ENCODE assay signal across 1 cellular context in genomic region chr19:10251792-10252694, GRCh38.
TF ChIP-seq lines count a peak whose summit lies in the region.

Gene MRPL4, plus strand, starts transcription at chr19:10252214. Its CDS starts 40 bp downstream, at chr19:10252254.

TF ChIP-seq in K562, 482 proteins besides CTCF, POLR2A, EP300 and RAD21 (continued from another document and continues in another):
- TF ChIP-seq ATF6 (CRISPR knock-in tag; IDR thresholded peaks at IDR 0.05), result peak; percentile 94; the same call in 1 of the 2 replicates
- TF ChIP-seq, protein P1, sequence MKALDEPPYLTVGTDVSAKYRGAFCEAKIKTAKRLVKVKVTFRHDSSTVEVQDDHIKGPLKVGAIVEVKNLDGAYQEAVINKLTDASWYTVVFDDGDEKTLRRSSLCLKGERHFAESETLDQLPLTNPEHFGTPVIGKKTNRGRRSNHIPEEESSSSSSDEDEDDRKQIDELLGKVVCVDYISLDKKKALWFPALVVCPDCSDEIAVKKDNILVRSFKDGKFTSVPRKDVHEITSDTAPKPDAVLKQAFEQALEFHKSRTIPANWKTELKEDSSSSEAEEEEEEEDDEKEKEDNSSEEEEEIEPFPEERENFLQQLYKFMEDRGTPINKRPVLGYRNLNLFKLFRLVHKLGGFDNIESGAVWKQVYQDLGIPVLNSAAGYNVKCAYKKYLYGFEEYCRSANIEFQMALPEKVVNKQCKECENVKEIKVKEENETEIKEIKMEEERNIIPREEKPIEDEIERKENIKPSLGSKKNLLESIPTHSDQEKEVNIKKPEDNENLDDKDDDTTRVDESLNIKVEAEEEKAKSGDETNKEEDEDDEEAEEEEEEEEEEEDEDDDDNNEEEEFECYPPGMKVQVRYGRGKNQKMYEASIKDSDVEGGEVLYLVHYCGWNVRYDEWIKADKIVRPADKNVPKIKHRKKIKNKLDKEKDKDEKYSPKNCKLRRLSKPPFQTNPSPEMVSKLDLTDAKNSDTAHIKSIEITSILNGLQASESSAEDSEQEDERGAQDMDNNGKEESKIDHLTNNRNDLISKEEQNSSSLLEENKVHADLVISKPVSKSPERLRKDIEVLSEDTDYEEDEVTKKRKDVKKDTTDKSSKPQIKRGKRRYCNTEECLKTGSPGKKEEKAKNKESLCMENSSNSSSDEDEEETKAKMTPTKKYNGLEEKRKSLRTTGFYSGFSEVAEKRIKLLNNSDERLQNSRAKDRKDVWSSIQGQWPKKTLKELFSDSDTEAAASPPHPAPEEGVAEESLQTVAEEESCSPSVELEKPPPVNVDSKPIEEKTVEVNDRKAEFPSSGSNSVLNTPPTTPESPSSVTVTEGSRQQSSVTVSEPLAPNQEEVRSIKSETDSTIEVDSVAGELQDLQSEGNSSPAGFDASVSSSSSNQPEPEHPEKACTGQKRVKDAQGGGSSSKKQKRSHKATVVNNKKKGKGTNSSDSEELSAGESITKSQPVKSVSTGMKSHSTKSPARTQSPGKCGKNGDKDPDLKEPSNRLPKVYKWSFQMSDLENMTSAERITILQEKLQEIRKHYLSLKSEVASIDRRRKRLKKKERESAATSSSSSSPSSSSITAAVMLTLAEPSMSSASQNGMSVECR (CRISPR knock-in tag; IDR thresholded peaks at IDR 0.05), result peak; percentile 98
- TF ChIP-seq, protein P2, sequence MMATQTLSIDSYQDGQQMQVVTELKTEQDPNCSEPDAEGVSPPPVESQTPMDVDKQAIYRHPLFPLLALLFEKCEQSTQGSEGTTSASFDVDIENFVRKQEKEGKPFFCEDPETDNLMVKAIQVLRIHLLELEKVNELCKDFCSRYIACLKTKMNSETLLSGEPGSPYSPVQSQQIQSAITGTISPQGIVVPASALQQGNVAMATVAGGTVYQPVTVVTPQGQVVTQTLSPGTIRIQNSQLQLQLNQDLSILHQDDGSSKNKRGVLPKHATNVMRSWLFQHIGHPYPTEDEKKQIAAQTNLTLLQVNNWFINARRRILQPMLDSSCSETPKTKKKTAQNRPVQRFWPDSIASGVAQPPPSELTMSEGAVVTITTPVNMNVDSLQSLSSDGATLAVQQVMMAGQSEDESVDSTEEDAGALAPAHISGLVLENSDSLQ (IDR thresholded peaks at IDR 0.05), result peak; percentile 63; the same call in 1 of the 2 replicates
- TF ChIP-seq NFATC3 (IDR thresholded peaks at IDR 0.05), result no peak
- no peak for TF ChIP-seq CHD1 (IDR thresholded peaks at IDR 0.05; ENCODE audit: low read length)
- no peak for TF ChIP-seq SRSF1 (IDR thresholded peaks at IDR 0.05; ENCODE audit: low read depth, low read length)
- no peak for TF ChIP-seq PURB (CRISPR knock-in tag; IDR thresholded peaks at IDR 0.05; ENCODE audit: low read depth)
- TF ChIP-seq, protein P3, sequence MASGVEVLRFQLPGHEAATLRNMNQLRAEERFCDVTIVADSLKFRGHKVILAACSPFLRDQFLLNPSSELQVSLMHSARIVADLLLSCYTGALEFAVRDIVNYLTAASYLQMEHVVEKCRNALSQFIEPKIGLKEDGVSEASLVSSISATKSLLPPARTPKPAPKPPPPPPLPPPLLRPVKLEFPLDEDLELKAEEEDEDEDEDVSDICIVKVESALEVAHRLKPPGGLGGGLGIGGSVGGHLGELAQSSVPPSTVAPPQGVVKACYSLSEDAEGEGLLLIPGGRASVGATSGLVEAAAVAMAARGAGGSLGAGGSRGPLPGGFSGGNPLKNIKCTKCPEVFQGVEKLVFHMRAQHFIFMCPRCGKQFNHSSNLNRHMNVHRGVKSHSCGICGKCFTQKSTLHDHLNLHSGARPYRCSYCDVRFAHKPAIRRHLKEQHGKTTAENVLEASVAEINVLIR (CRISPR knock-in tag; IDR thresholded peaks at IDR 0.05), result peak; percentile 98
- no peak for TF ChIP-seq ZNF57 (CRISPR knock-in tag; IDR thresholded peaks at IDR 0.05)
- peak; percentile 92 for TF ChIP-seq NR2F6 (CRISPR knock-in tag; IDR thresholded peaks at IDR 0.05)
- peak; percentile 64; the same call in 1 of the 2 replicates for TF ChIP-seq ZBED1 (IDR thresholded peaks at IDR 0.05)
- TF ChIP-seq TGIF2 (CRISPR knock-in tag; IDR thresholded peaks at IDR 0.05), result 0 out of 2 replicates have a peak, but pooled peaks have one; percentile 55
- no peak for TF ChIP-seq BDP1 (IDR thresholded peaks at IDR 0.05; ENCODE audit: insufficient read depth, insufficient read length)
- no peak for TF ChIP-seq ZC3H4 (CRISPR knock-in tag; IDR thresholded peaks at IDR 0.05; ENCODE audit: borderline replicate concordance)
- peak; percentile 89 for TF ChIP-seq FOS (IDR thresholded peaks at IDR 0.05; ENCODE audit: extremely low read depth, insufficient read length)
- TF ChIP-seq POLR3A (IDR thresholded peaks at IDR 0.05; ENCODE audit: borderline replicate concordance, extremely low read depth, insufficient read depth, insufficient read length), result no peak
- TF ChIP-seq DMBX1 (CRISPR knock-in tag; IDR thresholded peaks at IDR 0.05; ENCODE audit: borderline replicate concordance), result no peak
- TF ChIP-seq KDM4B (IDR thresholded peaks at IDR 0.05; ENCODE audit: borderline replicate concordance in 2 of 2, low read depth in 1 of 2), result peak in 1 of 2 experiments; percentile 55; a peak in 1 of 4 replicates
- peak; percentile 96 for TF ChIP-seq KHSRP (IDR thresholded peaks at IDR 0.05)
- TF ChIP-seq ZNF197 (CRISPR knock-in tag; IDR thresholded peaks at IDR 0.05; ENCODE audit: low read depth), result no peak
- no peak for TF ChIP-seq UBTF (IDR thresholded peaks at IDR 0.05; ENCODE audit: borderline replicate concordance in 1 of 2, low read depth in 2 of 2, low read length in 2 of 2)
- TF ChIP-seq NR0B1 (IDR thresholded peaks at IDR 0.05; ENCODE audit: partially characterized antibody), result no peak
- TF ChIP-seq ZNF586 (CRISPR knock-in tag; conservative IDR thresholded peaks at IDR 0.05), result no peak
- TF ChIP-seq TAF7 (tag; IDR thresholded peaks at IDR 0.05), result no peak; the same call in 1 of the 2 replicates
- TF ChIP-seq, protein P4, sequence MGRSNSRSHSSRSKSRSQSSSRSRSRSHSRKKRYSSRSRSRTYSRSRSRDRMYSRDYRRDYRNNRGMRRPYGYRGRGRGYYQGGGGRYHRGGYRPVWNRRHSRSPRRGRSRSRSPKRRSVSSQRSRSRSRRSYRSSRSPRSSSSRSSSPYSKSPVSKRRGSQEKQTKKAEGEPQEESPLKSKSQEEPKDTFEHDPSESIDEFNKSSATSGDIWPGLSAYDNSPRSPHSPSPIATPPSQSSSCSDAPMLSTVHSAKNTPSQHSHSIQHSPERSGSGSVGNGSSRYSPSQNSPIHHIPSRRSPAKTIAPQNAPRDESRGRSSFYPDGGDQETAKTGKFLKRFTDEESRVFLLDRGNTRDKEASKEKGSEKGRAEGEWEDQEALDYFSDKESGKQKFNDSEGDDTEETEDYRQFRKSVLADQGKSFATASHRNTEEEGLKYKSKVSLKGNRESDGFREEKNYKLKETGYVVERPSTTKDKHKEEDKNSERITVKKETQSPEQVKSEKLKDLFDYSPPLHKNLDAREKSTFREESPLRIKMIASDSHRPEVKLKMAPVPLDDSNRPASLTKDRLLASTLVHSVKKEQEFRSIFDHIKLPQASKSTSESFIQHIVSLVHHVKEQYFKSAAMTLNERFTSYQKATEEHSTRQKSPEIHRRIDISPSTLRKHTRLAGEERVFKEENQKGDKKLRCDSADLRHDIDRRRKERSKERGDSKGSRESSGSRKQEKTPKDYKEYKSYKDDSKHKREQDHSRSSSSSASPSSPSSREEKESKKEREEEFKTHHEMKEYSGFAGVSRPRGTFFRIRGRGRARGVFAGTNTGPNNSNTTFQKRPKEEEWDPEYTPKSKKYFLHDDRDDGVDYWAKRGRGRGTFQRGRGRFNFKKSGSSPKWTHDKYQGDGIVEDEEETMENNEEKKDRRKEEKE (IDR thresholded peaks at IDR 0.05; ENCODE audit: borderline replicate concordance in 1 of 2, control insufficient read depth in 1 of 2, low read depth in 2 of 2, low read length in 1 of 2), result no peak
- no peak for TF ChIP-seq ETS2 (tag; IDR thresholded peaks at IDR 0.05; ENCODE audit: borderline replicate concordance, poor library complexity, severe bottlenecking)
- no peak for TF ChIP-seq MCM5 (IDR thresholded peaks at IDR 0.05; ENCODE audit: low read depth)
- TF ChIP-seq WHSC1 (IDR thresholded peaks at IDR 0.05; ENCODE audit: low read length), result no peak
- TF ChIP-seq NFYB (IDR thresholded peaks at IDR 0.05; ENCODE audit: extremely low read depth, insufficient read length), result peak; percentile 98
- TF ChIP-seq ZNF311 (CRISPR knock-in tag; IDR thresholded peaks at IDR 0.05), result no peak
- TF ChIP-seq, protein P5, sequence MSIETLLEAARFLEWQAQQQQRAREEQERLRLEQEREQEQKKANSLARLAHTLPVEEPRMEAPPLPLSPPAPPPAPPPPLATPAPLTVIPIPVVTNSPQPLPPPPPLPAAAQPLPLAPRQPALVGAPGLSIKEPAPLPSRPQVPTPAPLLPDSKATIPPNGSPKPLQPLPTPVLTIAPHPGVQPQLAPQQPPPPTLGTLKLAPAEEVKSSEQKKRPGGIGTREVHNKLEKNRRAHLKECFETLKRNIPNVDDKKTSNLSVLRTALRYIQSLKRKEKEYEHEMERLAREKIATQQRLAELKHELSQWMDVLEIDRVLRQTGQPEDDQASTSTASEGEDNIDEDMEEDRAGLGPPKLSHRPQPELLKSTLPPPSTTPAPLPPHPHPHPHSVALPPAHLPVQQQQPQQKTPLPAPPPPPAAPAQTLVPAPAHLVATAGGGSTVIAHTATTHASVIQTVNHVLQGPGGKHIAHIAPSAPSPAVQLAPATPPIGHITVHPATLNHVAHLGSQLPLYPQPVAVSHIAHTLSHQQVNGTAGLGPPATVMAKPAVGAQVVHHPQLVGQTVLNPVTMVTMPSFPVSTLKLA (conservative IDR thresholded peaks at IDR 0.05), result peak; percentile 92 to 98
- 0 out of 2 replicates have a peak, but pooled peaks have one; percentile 54 for TF ChIP-seq ZNF668 (CRISPR knock-in tag; IDR thresholded peaks at IDR 0.05)
- no peak for TF ChIP-seq ZNF140 (CRISPR knock-in tag; IDR thresholded peaks at IDR 0.05)
- TF ChIP-seq E2F8 (IDR thresholded peaks at IDR 0.05; ENCODE audit: low read depth, partially characterized antibody), result peak; percentile 91
- peak; percentile 83 for TF ChIP-seq KDM2B (CRISPR knock-in tag; IDR thresholded peaks at IDR 0.05)
- TF ChIP-seq EGR1 (conservative IDR thresholded peaks at IDR 0.05), result peak; percentile 93
- no peak; the same call in 1 of the 2 replicates for TF ChIP-seq TEAD4 (IDR thresholded peaks at IDR 0.05; ENCODE audit: low read length)
- no peak for TF ChIP-seq TEAD4 (CRISPR knock-in tag; IDR thresholded peaks at IDR 0.05; ENCODE audit: borderline replicate concordance)
